29 cellular contexts compared by ENCODE assay signal in the genomic region with DNA sequence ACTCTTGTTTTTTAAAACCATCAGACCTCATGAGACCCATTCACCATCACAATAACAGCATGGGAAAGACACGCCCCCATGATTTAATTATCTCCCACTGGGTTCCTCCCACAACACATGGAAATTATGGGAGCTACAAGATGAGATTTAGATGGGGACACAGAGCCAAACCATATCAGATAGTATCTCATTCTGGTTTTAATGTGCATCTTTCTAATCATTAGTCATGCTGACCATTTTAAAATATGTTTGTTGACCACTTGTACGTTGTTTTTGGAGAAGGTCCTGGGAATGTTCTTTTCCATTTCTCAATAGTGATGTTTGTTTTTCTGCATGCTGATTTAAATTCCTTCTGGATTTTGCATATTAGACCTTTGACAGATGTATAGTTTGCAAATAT.
"Had no signal": no experiment of that assay in that cellular context is flagged by ENCODE, and none has a peak within 500 bp of the region (broad histone marks: within the 10 kb centered on the region; RNA-seq: fewer than 3 reads in every experiment).

No MANE protein-coding gene starts in this region.

- H3K27me3 Mint-ChIP-seq: activated CD4-positive, alpha-beta memory T cell treated with anti-CD3 and anti-CD28 coated beads for 36 hours; activated CD4-positive, alpha-beta T cell treated with anti-CD3 and anti-CD28 coated beads for 36 hours; activated CD4-positive, alpha-beta T cell treated with anti-CD3 and anti-CD28 coated beads, Interleukin-2, amount 10 ng/mL, durations not matched to agents 24 days and 14 days; activated CD8-positive, alpha-beta memory T cell treated with anti-CD3 and anti-CD28 coated beads, Interleukin-2, amount 10 ng/mL, durations not matched to agents 7 days and 5 days; activated naive CD4-positive, alpha-beta T cell treated with anti-CD3 and anti-CD28 coated beads, Interleukin-2, amount 50 U/mL, for 24 hours; activated naive CD8-positive, alpha-beta T cell treated with anti-CD3 and anti-CD28 coated beads for 36 hours; activated naive CD8-positive, alpha-beta T cell treated with anti-CD3 and anti-CD28 coated beads, Interleukin-2, amount 50 U/mL, for 24 hours had no signal

- H3K4me1 Mint-ChIP-seq: activated CD4-positive, alpha-beta T cell treated with anti-CD3 and anti-CD28 coated beads for 36 hours; activated CD4-positive, alpha-beta T cell treated with anti-CD3 and anti-CD28 coated beads, Interleukin-2, amount 10 ng/mL, durations not matched to agents 24 days and 14 days; activated CD8-positive, alpha-beta memory T cell treated with anti-CD3 and anti-CD28 coated beads, Interleukin-2, amount 10 ng/mL, durations not matched to agents 7 days and 5 days; activated naive CD8-positive, alpha-beta T cell treated with anti-CD3 and anti-CD28 coated beads for 36 hours; activated naive CD8-positive, alpha-beta T cell treated with anti-CD3 and anti-CD28 coated beads, Interleukin-2, amount 50 U/mL, for 24 hours had no signal

- H3K4me1 ChIP-seq: adrenal gland, body of pancreas, colonic mucosa, foreskin keratinocyte, gastrocnemius medialis, heart left ventricle had no signal

- H3K9me3 ChIP-seq: adrenal gland, body of pancreas, colonic mucosa, gastrocnemius medialis had no signal

- H3K4me3 Mint-ChIP-seq: activated CD4-positive, alpha-beta memory T cell treated with anti-CD3 and anti-CD28 coated beads for 36 hours; activated CD4-positive, alpha-beta T cell treated with anti-CD3 and anti-CD28 coated beads for 36 hours; activated CD4-positive, alpha-beta T cell treated with anti-CD3 and anti-CD28 coated beads, Interleukin-2, amount 10 ng/mL, durations not matched to agents 24 days and 14 days; activated CD8-positive, alpha-beta memory T cell treated with anti-CD3 and anti-CD28 coated beads, Interleukin-2, amount 10 ng/mL, durations not matched to agents 7 days and 5 days; activated CD8-positive, alpha-beta T cell treated with anti-CD3 and anti-CD28 coated beads, Interleukin-2, amount 10 ng/mL, durations not matched to agents 7 days and 5 days; activated naive CD4-positive, alpha-beta T cell treated with anti-CD3 and anti-CD28 coated beads for 36 hours; activated naive CD4-positive, alpha-beta T cell treated with anti-CD3 and anti-CD28 coated beads, Interleukin-2, amount 50 U/mL, for 24 hours; activated naive CD8-positive, alpha-beta T cell treated with anti-CD3 and anti-CD28 coated beads for 36 hours; activated naive CD8-positive, alpha-beta T cell treated with anti-CD3 and anti-CD28 coated beads, Interleukin-2, amount 50 U/mL, for 24 hours; activated T-helper 1 cell treated with anti-CD3 and anti-CD28 coated beads, Interleukin-12 subunit alpha, Interleukin-12 subunit beta, Interleukin-2, Interleukin-4 antibody, amounts not matched to agents 30 ng/mL and 10 ng/mL and 1 ng/mL, durations not matched to agents 14 hours and 24 hours and 36 hours had no signal

- H3K4me3 ChIP-seq: adrenal gland, body of pancreas, colonic mucosa, gastrocnemius medialis, heart left ventricle had no signal

- H3K36me3 ChIP-seq: adrenal gland, colonic mucosa, gastrocnemius medialis, heart left ventricle had no signal

- H3K27ac Mint-ChIP-seq: activated CD4-positive, alpha-beta memory T cell treated with anti-CD3 and anti-CD28 coated beads for 36 hours; activated CD4-positive, alpha-beta T cell treated with anti-CD3 and anti-CD28 coated beads for 36 hours; activated CD4-positive, alpha-beta T cell treated with anti-CD3 and anti-CD28 coated beads, Interleukin-2, amount 10 ng/mL, durations not matched to agents 24 days and 14 days; activated CD8-positive, alpha-beta memory T cell treated with anti-CD3 and anti-CD28 coated beads, Interleukin-2, amount 10 ng/mL, durations not matched to agents 7 days and 5 days; activated CD8-positive, alpha-beta T cell treated with anti-CD3 and anti-CD28 coated beads, Interleukin-2, amount 10 ng/mL, durations not matched to agents 7 days and 5 days; activated naive CD4-positive, alpha-beta T cell treated with anti-CD3 and anti-CD28 coated beads for 36 hours; activated naive CD4-positive, alpha-beta T cell treated with anti-CD3 and anti-CD28 coated beads, Interleukin-2, amount 50 U/mL, for 24 hours; activated naive CD8-positive, alpha-beta T cell treated with anti-CD3 and anti-CD28 coated beads for 36 hours; activated naive CD8-positive, alpha-beta T cell treated with anti-CD3 and anti-CD28 coated beads, Interleukin-2, amount 50 U/mL, for 24 hours; activated T-helper 1 cell treated with anti-CD3 and anti-CD28 coated beads, Interleukin-12 subunit alpha, Interleukin-12 subunit beta, Interleukin-2, Interleukin-4 antibody, amounts not matched to agents 30 ng/mL and 10 ng/mL and 1 ng/mL, durations not matched to agents 14 hours and 24 hours and 36 hours; activated T-helper 2 cell treated with anti-CD3 and anti-CD28 coated beads, Interferon-gamma antibody, Interleukin-2, Interleukin-4, amounts not matched to agents 10 μg/mL and 5 μg/mL and 100 μg/mL, durations not matched to agents 14 hours and 24 hours and 36 hours had no signal

- DNase-seq: activated CD4-positive, alpha-beta memory T cell treated with anti-CD3 and anti-CD28 coated beads for 36 hours; activated CD4-positive, alpha-beta T cell treated with anti-CD3 and anti-CD28 coated beads for 36 hours; activated CD4-positive, alpha-beta T cell treated with anti-CD3 and anti-CD28 coated beads, Interleukin-2, amount 10 ng/mL, durations not matched to agents 24 days and 14 days; activated CD4-positive, CD25-positive, alpha-beta regulatory T cell; activated CD4-positive, CD25-positive, alpha-beta regulatory T cell treated with anti-CD3 and anti-CD28 coated beads, Interleukin-2, amount 50 U/mL, for 72 hours; activated CD8-positive, alpha-beta memory T cell treated with anti-CD3 and anti-CD28 coated beads, Interleukin-2, amount 10 ng/mL, durations not matched to agents 7 days and 5 days; activated CD8-positive, alpha-beta memory T cell treated with anti-CD3 and anti-CD28 coated beads, Interleukin-2, amount 50 U/mL, for 4 hours; activated CD8-positive, alpha-beta T cell treated with anti-CD3 and anti-CD28 coated beads, Interleukin-2, amount 10 ng/mL, durations not matched to agents 7 days and 5 days; activated effector memory CD4-positive, alpha-beta T cell treated with anti-CD3 and anti-CD28 coated beads, Interleukin-2, amount 50 U/mL, for 16 hours; activated naive CD4-positive, alpha-beta T cell treated with anti-CD3 and anti-CD28 coated beads for 36 hours; activated naive CD8-positive, alpha-beta T cell treated with anti-CD3 and anti-CD28 coated beads for 36 hours; activated naive CD8-positive, alpha-beta T cell treated with anti-CD3 and anti-CD28 coated beads, Interleukin-2, amount 50 U/mL, for 24 hours; activated T-cell treated with anti-CD3 and anti-CD28 coated beads, Interleukin-2, amount 50 U/mL, for 1 hour; activated T-cell treated with anti-CD3 and anti-CD28 coated beads, Interleukin-2, amount 50 U/mL, for 48 hours; adrenal gland; anterior cingulate cortex; body of pancreas; caudate nucleus; colonic mucosa; effector CD8-positive, alpha-beta T cell; foreskin keratinocyte; gastrocnemius medialis; glutamatergic neuron; heart left ventricle; T-helper 2 cell had no signal

- H3K27ac ChIP-seq: adrenal gland, body of pancreas, colonic mucosa, epithelial cell of prostate, foreskin keratinocyte, gastrocnemius medialis, heart left ventricle had no signal

- H3K27me3 ChIP-seq: adrenal gland, body of pancreas, colonic mucosa, foreskin keratinocyte, gastrocnemius medialis, heart left ventricle had no signal
